Comparison of ENCODE assay signal across 1 cellular context in the genomic region with DNA sequence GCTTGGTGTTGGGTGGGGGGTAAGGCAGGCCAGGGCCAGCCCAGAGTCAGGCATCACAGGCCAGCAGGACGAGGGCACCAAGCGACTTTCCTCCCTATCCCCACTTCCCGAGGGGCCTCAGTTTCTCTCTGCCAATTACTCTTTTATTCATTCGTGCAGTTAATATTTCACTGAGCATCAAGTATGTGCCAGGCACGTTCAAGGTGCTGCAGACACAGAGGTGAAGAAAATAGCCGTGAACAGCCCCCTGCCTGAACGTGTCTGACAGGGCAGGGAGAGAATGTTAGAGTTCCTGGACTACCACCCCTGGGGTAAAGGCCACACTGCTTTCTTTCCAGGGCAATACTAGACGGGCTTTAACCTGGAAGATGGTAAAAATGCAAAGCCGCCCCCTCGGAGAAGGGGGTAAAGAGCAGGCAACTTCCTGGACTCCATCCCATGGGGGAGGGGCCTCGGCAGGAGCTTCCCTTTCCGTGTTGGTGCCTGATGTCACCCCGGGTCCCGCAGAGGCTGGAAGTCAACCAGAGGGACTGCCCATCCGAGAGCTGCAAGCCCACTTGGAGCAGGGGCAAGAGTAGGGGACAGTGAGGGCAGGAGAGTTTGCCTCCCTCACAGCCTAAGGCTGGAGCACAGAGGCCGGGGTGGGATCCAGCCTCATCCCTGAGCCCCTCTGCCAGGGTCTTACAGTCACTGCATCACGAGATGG.
TF ChIP-seq lines count a peak whose summit lies in the region.

No MANE protein-coding gene starts in this region.

TF ChIP-seq in GM23338, 12 proteins besides CTCF, POLR2A, EP300 and RAD21 (continued from another document):
- TF ChIP-seq, protein P1, sequence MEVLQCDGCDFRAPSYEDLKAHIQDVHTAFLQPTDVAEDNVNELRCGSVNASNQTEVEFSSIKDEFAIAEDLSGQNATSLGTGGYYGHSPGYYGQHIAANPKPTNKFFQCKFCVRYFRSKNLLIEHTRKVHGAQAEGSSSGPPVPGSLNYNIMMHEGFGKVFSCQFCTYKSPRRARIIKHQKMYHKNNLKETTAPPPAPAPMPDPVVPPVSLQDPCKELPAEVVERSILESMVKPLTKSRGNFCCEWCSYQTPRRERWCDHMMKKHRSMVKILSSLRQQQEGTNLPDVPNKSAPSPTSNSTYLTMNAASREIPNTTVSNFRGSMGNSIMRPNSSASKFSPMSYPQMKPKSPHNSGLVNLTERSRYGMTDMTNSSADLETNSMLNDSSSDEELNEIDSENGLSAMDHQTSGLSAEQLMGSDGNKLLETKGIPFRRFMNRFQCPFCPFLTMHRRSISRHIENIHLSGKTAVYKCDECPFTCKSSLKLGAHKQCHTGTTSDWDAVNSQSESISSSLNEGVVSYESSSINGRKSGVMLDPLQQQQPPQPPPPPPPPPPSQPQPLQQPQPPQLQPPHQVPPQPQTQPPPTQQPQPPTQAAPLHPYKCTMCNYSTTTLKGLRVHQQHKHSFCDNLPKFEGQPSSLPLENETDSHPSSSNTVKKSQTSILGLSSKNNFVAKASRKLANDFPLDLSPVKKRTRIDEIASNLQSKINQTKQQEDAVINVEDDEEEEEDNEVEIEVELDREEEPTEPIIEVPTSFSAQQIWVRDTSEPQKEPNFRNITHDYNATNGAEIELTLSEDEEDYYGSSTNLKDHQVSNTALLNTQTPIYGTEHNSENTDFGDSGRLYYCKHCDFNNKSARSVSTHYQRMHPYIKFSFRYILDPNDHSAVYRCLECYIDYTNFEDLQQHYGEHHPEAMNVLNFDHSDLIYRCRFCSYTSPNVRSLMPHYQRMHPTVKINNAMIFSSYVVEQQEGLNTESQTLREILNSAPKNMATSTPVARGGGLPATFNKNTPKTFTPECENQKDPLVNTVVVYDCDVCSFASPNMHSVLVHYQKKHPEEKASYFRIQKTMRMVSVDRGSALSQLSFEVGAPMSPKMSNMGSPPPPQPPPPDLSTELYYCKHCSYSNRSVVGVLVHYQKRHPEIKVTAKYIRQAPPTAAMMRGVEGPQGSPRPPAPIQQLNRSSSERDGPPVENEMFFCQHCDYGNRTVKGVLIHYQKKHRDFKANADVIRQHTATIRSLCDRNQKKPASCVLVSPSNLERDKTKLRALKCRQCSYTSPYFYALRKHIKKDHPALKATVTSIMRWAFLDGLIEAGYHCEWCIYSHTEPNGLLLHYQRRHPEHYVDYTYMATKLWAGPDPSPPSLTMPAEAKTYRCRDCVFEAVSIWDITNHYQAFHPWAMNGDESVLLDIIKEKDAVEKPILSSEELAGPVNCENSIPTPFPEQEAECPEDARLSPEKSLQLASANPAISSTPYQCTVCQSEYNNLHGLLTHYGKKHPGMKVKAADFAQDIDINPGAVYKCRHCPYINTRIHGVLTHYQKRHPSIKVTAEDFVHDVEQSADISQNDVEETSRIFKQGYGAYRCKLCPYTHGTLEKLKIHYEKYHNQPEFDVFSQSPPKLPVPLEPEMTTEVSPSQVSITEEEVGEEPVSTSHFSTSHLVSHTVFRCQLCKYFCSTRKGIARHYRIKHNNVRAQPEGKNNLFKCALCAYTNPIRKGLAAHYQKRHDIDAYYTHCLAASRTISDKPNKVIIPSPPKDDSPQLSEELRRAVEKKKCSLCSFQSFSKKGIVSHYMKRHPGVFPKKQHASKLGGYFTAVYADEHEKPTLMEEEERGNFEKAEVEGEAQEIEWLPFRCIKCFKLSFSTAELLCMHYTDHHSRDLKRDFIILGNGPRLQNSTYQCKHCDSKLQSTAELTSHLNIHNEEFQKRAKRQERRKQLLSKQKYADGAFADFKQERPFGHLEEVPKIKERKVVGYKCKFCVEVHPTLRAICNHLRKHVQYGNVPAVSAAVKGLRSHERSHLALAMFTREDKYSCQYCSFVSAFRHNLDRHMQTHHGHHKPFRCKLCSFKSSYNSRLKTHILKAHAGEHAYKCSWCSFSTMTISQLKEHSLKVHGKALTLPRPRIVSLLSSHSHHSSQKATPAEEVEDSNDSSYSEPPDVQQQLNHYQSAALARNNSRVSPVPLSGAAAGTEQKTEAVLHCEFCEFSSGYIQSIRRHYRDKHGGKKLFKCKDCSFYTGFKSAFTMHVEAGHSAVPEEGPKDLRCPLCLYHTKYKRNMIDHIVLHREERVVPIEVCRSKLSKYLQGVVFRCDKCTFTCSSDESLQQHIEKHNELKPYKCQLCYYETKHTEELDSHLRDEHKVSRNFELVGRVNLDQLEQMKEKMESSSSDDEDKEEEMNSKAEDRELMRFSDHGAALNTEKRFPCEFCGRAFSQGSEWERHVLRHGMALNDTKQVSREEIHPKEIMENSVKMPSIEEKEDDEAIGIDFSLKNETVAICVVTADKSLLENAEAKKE (CRISPR knock-in tag; IDR thresholded peaks at IDR 0.05): no peak
- TF ChIP-seq CREB1 (CRISPR knock-in tag; IDR thresholded peaks at IDR 0.05; ENCODE audit: low read depth): no peak
- no peak for TF ChIP-seq EZH2 (IDR thresholded peaks at IDR 0.05; ENCODE audit: low read depth, unreplicated experiment)
- TF ChIP-seq, protein P2, sequence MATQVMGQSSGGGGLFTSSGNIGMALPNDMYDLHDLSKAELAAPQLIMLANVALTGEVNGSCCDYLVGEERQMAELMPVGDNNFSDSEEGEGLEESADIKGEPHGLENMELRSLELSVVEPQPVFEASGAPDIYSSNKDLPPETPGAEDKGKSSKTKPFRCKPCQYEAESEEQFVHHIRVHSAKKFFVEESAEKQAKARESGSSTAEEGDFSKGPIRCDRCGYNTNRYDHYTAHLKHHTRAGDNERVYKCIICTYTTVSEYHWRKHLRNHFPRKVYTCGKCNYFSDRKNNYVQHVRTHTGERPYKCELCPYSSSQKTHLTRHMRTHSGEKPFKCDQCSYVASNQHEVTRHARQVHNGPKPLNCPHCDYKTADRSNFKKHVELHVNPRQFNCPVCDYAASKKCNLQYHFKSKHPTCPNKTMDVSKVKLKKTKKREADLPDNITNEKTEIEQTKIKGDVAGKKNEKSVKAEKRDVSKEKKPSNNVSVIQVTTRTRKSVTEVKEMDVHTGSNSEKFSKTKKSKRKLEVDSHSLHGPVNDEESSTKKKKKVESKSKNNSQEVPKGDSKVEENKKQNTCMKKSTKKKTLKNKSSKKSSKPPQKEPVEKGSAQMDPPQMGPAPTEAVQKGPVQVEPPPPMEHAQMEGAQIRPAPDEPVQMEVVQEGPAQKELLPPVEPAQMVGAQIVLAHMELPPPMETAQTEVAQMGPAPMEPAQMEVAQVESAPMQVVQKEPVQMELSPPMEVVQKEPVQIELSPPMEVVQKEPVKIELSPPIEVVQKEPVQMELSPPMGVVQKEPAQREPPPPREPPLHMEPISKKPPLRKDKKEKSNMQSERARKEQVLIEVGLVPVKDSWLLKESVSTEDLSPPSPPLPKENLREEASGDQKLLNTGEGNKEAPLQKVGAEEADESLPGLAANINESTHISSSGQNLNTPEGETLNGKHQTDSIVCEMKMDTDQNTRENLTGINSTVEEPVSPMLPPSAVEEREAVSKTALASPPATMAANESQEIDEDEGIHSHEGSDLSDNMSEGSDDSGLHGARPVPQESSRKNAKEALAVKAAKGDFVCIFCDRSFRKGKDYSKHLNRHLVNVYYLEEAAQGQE (IDR thresholded peaks at IDR 0.05; ENCODE audit: unreplicated experiment): no peak
- TF ChIP-seq POLR2AphosphoS5 (IDR thresholded peaks at IDR 0.05; ENCODE audit: low read depth): no peak
- no peak for TF ChIP-seq EZH2phosphoT487 (IDR thresholded peaks at IDR 0.05; ENCODE audit: unreplicated experiment)
TF ChIP-seq in GM23338: peak in this region for 0.
